ENCODE assay signal across 1 cellular context in genomic region chr4:188822698-188823097, GRCh38.
TF ChIP-seq lines count a peak whose summit lies in the region.

No MANE protein-coding gene starts in this region.

TF ChIP-seq in A549, 52 proteins besides CTCF, POLR2A, EP300 and RAD21 (continued from another document):
- TF ChIP-seq REST (IDR thresholded peaks at IDR 0.05) (no peak), HEYL (CRISPR knock-in tag; IDR thresholded peaks at IDR 0.05) (no peak), BCL3 (IDR thresholded peaks at IDR 0.05) (no peak), MAZ (IDR thresholded peaks at IDR 0.05; ENCODE audit: borderline replicate concordance, low read depth, low read length) (no peak), FOXS1 (CRISPR knock-in tag; IDR thresholded peaks at IDR 0.05) (no peak), HOXB13 (CRISPR knock-in tag; IDR thresholded peaks at IDR 0.05; ENCODE audit: low read depth) (no peak), ZNF302 (CRISPR knock-in tag; IDR thresholded peaks at IDR 0.05) (no peak), RARB (CRISPR knock-in tag; IDR thresholded peaks at IDR 0.05) (no peak), HOXA7 (CRISPR knock-in tag; IDR thresholded peaks at IDR 0.05) (no peak)
TF ChIP-seq in A549: peak in this region for 0.
